Comparison of ENCODE assay signal across 19 cellular contexts in genomic region chr6:104322849-104323248, GRCh38.
"Had no signal": no experiment of that assay in that cellular context is flagged by ENCODE, and none has a peak within 500 bp of the region (broad histone marks: within the 10 kb centered on the region; RNA-seq: fewer than 3 reads in every experiment).

No MANE protein-coding gene starts in this region.

- H3K27me3 ChIP-seq: body of pancreas, ovary, right lobe of liver, transverse colon, vagina had no signal

- H3K4me3 ChIP-seq: body of pancreas, dorsolateral prefrontal cortex, ovary, right lobe of liver, transverse colon, vagina had no signal

- H3K9me3 ChIP-seq: body of pancreas, ovary, right lobe of liver, transverse colon, vagina had no signal

- H3K4me1 ChIP-seq: body of pancreas, transverse colon, vagina had no signal

- DNase-seq: activated B cell treated with CpG ODN at 0.5 μM for 24 hours; activated CD4-positive, alpha-beta T cell treated with anti-CD3 and anti-CD28 coated beads for 4 hours; activated CD8-positive, alpha-beta T cell treated with anti-CD3 and anti-CD28 coated beads for 36 hours; activated naive CD4-positive, alpha-beta T cell treated with anti-CD3 and anti-CD28 coated beads for 36 hours; activated T-cell treated with anti-CD3 and anti-CD28 coated beads, Interleukin-2, amount 50 U/mL, for 1 hour; body of pancreas; dorsolateral prefrontal cortex; endodermal cell; foreskin fibroblast; naive thymus-derived CD8-positive, alpha-beta T cell; ovary; right lobe of liver; small intestine; stimulated activated CD4-positive, alpha-beta T cell treated with anti-CD3 and anti-CD28 coated beads, Interleukin-15, amount 100 ng/mL, for 24 hours; stimulated activated CD4-positive, alpha-beta T cell treated with anti-CD3 and anti-CD28 coated beads, Interleukin-2, amount 100 ng/mL, for 48 hours; transverse colon had no signal

- H3K36me3 ChIP-seq: ovary, right lobe of liver, transverse colon, vagina had no signal

- H3K27ac ChIP-seq: body of pancreas, dorsolateral prefrontal cortex, epithelial cell of prostate, ovary, right lobe of liver, transverse colon, vagina had no signal

- ATAC-seq: activated CD8-positive, alpha-beta T cell treated with anti-CD3 and anti-CD28 coated beads for 36 hours; activated T-helper 17 cell treated with anti-CD3 and anti-CD28 coated beads, Interleukin-2, amount 50 U/mL, for 72 hours; body of pancreas; naive thymus-derived CD8-positive, alpha-beta T cell; right lobe of liver had no signal
